In the genomic region with DNA sequence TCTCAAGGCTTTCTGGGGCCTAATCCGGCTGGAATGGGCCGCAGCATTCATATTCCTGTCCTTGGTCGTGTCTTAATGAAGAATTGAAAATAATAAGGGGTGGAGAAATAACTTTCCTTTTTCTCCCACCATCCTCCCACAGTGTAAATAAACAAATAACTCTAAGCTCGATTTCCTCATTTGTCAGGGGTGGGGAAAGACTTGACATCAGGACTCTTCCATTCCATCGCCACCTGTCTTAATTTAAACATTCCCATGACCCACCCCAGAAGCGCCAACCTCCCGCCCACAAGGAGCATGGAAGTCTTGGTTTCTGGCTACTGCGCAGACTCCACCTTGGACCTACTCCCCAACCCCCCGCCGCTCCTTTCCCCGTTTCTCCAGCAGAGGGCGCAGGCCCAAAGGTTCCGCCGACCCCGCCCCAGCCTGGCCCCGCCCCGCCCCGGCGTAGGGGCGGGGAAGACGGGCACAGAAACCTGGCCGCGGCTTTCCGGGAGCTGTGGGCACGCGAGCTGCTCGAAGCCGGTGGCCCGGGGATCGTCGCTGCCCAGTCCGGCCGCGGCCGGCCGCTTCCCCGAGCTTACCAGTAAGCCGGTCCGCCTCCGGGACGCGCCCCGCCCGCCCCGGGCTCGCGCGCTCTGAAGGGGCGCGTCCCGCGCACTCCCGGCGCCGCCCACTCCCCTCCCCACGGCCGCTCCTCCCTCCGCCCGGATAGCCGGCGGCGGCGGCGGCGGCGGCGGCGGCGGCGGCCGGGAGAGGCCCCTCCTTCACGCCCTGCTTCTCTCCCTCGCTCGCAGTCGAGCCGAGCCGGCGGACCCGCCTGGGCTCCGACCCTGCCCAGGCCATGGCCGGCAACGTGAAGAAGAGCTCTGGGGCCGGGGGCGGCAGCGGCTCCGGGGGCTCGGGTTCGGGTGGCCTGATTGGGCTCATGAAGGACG, we compare ENCODE assay signal across 8 cellular contexts. TPM values are rescaled to one million over a fixed set of nuclear protein-coding genes. Genes with fewer than 3 reads are reported as not detected.
DNase-seq lines count a peak whose midpoint lies in the region; ATAC-seq lines count a peak whose summit lies in the region.

A gene (plus strand): TSS at position 766 of the 938 bp plus-strand sequence. CDS start 79 bp downstream, at position 845.

- DNase-seq in CMK (ENCODE audit: low read depth) (peak; percentile 85), HS-27A (ENCODE audit: low read depth) (peak; percentile 54), NK-92 (lab: John Stamatoyannopoulos, UW; ENCODE audit: unreplicated experiment) (peak; percentile 61), memory B cell (ENCODE audit: low spot score in 2 of 2) (peak; percentile 96 to 97)
- peak; percentile 92 to 95 (median 93) for DNase-seq in effector memory CD8-positive, alpha-beta T cell
- DNase-seq in stimulated activated CD8-positive, alpha-beta memory T cell treated with anti-CD3 and anti-CD28 coated beads, Interleukin-12 subunit alpha, Interleukin-12 subunit beta, amount 100 ng/mL, for 1 hour (ENCODE audit: low read depth), result peak; percentile 96

- POLR2A ChIA-PET in activated CD8-positive, alpha-beta memory T cell treated with anti-CD3 and anti-CD28 coated beads for 36 hours (lab: Charles Lee), result interaction anchor here (0.6 to 2.3 kb wide), 13 partner anchors 11 to 1053 kb away, joined by 3 to 8 read pairs (median 3); a partner anchor contains a TSS

- no peaks in the 10 kb centered on the region for H3K27me3 Mint-ChIP-seq in effector memory CD8-positive, alpha-beta T cell
- H3K27me3 Mint-ChIP-seq in memory B cell, result no peaks in the 10 kb centered on the region

- H3K36me3 Mint-ChIP-seq in effector memory CD8-positive, alpha-beta T cell (ENCODE audit: insufficient read depth), result peaks cover 14% of the 10 kb centered on the region
- no peaks in the 10 kb centered on the region for H3K36me3 Mint-ChIP-seq in memory B cell

- CTCF ChIA-PET in activated CD8-positive, alpha-beta memory T cell treated with anti-CD3 and anti-CD28 coated beads for 36 hours (lab: Charles Lee), result interaction anchor here (0.6 to 3.2 kb wide), 23 partner anchors 10 to 301 kb away, joined by 3 to 20 read pairs (median 5); a partner anchor contains a TSS

- H3K4me1 Mint-ChIP-seq in effector memory CD8-positive, alpha-beta T cell (ENCODE audit: low read depth in 2 of 2), result peaks cover 16 to 30% of the 10 kb centered on the region in 2 donors
- H3K4me1 Mint-ChIP-seq in memory B cell, result peaks cover 16% of the 10 kb centered on the region

- H3K9me3 Mint-ChIP-seq in effector memory CD8-positive, alpha-beta T cell, result no peaks in the 10 kb centered on the region
- H3K9me3 Mint-ChIP-seq in memory B cell, result no peaks in the 10 kb centered on the region

- ATAC-seq in GM19463 (IDR thresholded peaks at IDR 0.05; ENCODE audit: unreplicated experiment), result peak; percentile 77
- peak; percentile 85 for ATAC-seq in effector memory CD8-positive, alpha-beta T cell (replicated peaks)
- peak; percentile 82 for ATAC-seq in memory B cell (ENCODE audit: low read depth)

- H3K4me3 Mint-ChIP-seq in effector memory CD8-positive, alpha-beta T cell, result peak within 1 kb of the TSS; percentile 97
- peak within 1 kb of the TSS; percentile 99 for H3K4me3 Mint-ChIP-seq in memory B cell

- H3K27ac Mint-ChIP-seq in effector memory CD8-positive, alpha-beta T cell, result peak within 1 kb of the TSS; percentile 91 to 93
- peak within 1 kb of the TSS; percentile 85 for H3K27ac Mint-ChIP-seq in memory B cell

RNA-seq across cellular contexts. Expression of the gene that starts here (rescaled TPM):
- total RNA-seq in activated CD8-positive, alpha-beta memory T cell treated with anti-CD3 and anti-CD28 coated beads for 36 hours, result 10 to 100 TPM; 26.3 to 26.9 TPM

Comparison
In these comparisons a context has a peak if more than half of its experiments do, and no peak if none do; other contexts are left out.
1. Peak in every context shown above with its lines: DNase-seq and ATAC-seq.